ENCODE assay signal across 17 cellular contexts in the genomic region with DNA sequence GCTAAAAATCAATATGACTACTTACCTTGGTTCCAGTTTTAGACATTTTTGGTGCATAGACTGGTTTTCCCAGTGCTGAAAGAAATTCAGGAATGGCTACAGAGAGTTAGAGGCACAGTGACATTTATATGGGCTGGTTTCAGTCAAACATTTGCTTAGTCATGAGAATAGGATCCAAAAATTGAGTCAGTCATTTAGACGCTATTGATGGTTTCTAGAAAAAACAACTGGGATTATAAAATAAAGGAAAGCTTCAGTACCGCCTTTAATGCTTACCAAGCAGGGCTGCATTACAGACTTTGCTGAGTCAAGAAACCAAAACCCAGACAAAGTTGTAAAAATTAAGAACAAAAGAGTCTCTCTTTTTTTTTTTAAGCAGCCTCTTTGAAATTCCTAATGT. TPM values are rescaled to one million over a fixed set of nuclear protein-coding genes. Genes with fewer than 3 reads are reported as not detected.
"Had no signal": no experiment of that assay in that cellular context is flagged by ENCODE, and none has a peak within 500 bp of the region (broad histone marks: within the 10 kb centered on the region; RNA-seq: fewer than 3 reads in every experiment).

A gene (minus strand): TSS at position 100 of the 400 bp plus-strand sequence. CDS start 54 bp downstream, at position 46.

- H3K4me3 ChIP-seq: neural progenitor cell, pancreas, transverse colon, vagina had no signal

- H3K36me3 Mint-ChIP-seq: activated naive CD4-positive, alpha-beta T cell treated with anti-CD3 and anti-CD28 coated beads, Interleukin-2, amount 50 U/mL, for 72 hours had no signal

- ATAC-seq: activated CD4-positive, alpha-beta T cell treated with anti-CD3 and anti-CD28 coated beads for 36 hours; activated naive CD4-positive, alpha-beta T cell treated with anti-CD3 and anti-CD28 coated beads, Interleukin-2, amount 50 U/mL, for 72 hours; activated T-cell treated with anti-CD3 and anti-CD28 coated beads, Interleukin-2, amount 50 U/mL, for 4 hours; pancreas; stimulated activated memory B cell treated with anti-CD40 and anti-IgM and Interleukin-4, amounts not matched to agents 10 μg/mL and 1 μg/mL and 100 μg/mL, for 72 hours had no signal

- DNase-seq: activated CD4-positive, alpha-beta memory T cell treated with anti-CD3 and anti-CD28 coated beads for 36 hours; activated CD4-positive, alpha-beta T cell treated with anti-CD3 and anti-CD28 coated beads for 36 hours; activated effector memory CD4-positive, alpha-beta T cell treated with anti-CD3 and anti-CD28 coated beads, Interleukin-2, amount 50 U/mL, for 16 hours; activated T-cell treated with anti-CD3 and anti-CD28 coated beads, Interleukin-2, amount 50 U/mL, for 4 hours; amygdala; brain microvascular endothelial cell; cerebellar nuclear complex; effector memory CD4-positive, alpha-beta T cell; naive B cell; pancreas; transverse colon had no signal

- H3K9me3 Mint-ChIP-seq: activated CD4-positive, alpha-beta memory T cell treated with anti-CD3 and anti-CD28 coated beads for 36 hours; activated naive CD4-positive, alpha-beta T cell treated with anti-CD3 and anti-CD28 coated beads, Interleukin-2, amount 50 U/mL, for 72 hours; activated T-cell treated with anti-CD3 and anti-CD28 coated beads, Interleukin-2, amount 50 U/mL, for 4 hours; dendritic cell treated with granulocyte-macrophage colony-stimulating factor and Interleukin-4, amounts not matched to agents 40 ng/mL and 50 ng/mL, for 4 days; naive B cell; neural progenitor cell; stimulated activated memory B cell treated with anti-CD40 and anti-IgM and Interleukin-4, amounts not matched to agents 10 μg/mL and 1 μg/mL and 100 μg/mL, for 72 hours; T-helper 1 cell treated with Interleukin-12 subunit alpha and Interleukin-12 subunit beta and Interleukin-4 antibody, amounts not matched to agents 30 μg/mL and 1 μg/mL, for 36 hours had no signal

- H3K27me3 Mint-ChIP-seq: activated CD4-positive, alpha-beta memory T cell treated with anti-CD3 and anti-CD28 coated beads for 36 hours; activated CD4-positive, alpha-beta T cell treated with anti-CD3 and anti-CD28 coated beads for 36 hours; dendritic cell treated with granulocyte-macrophage colony-stimulating factor and Interleukin-4, amounts not matched to agents 40 ng/mL and 50 ng/mL, for 4 days; stimulated activated memory B cell treated with anti-CD40 and anti-IgM and Interleukin-4, amounts not matched to agents 10 μg/mL and 1 μg/mL and 100 μg/mL, for 72 hours had no signal

- H3K4me3 Mint-ChIP-seq: activated CD4-positive, alpha-beta memory T cell treated with anti-CD3 and anti-CD28 coated beads for 36 hours; activated CD4-positive, alpha-beta T cell treated with anti-CD3 and anti-CD28 coated beads for 36 hours; activated T-cell treated with anti-CD3 and anti-CD28 coated beads, Interleukin-2, amount 50 U/mL, for 4 hours; dendritic cell treated with granulocyte-macrophage colony-stimulating factor and Interleukin-4, amounts not matched to agents 40 ng/mL and 50 ng/mL, for 4 days; naive B cell; neural progenitor cell; stimulated activated memory B cell treated with anti-CD40 and anti-IgM and Interleukin-4, amounts not matched to agents 10 μg/mL and 1 μg/mL and 100 μg/mL, for 72 hours; T-helper 1 cell treated with Interleukin-12 subunit alpha and Interleukin-12 subunit beta and Interleukin-4 antibody, amounts not matched to agents 30 μg/mL and 1 μg/mL, for 36 hours had no signal

- H3K27ac Mint-ChIP-seq: activated CD4-positive, alpha-beta memory T cell treated with anti-CD3 and anti-CD28 coated beads for 36 hours; activated CD4-positive, alpha-beta T cell treated with anti-CD3 and anti-CD28 coated beads for 36 hours; activated naive CD4-positive, alpha-beta T cell treated with anti-CD3 and anti-CD28 coated beads, Interleukin-2, amount 50 U/mL, for 72 hours; dendritic cell treated with granulocyte-macrophage colony-stimulating factor and Interleukin-4, amounts not matched to agents 40 ng/mL and 50 ng/mL, for 4 days; naive B cell; neural progenitor cell; stimulated activated memory B cell treated with anti-CD40 and anti-IgM and Interleukin-4, amounts not matched to agents 10 μg/mL and 1 μg/mL and 100 μg/mL, for 72 hours; T-helper 1 cell treated with Interleukin-12 subunit alpha and Interleukin-12 subunit beta and Interleukin-4 antibody, amounts not matched to agents 30 μg/mL and 1 μg/mL, for 36 hours had no signal

RNA-seq across cellular contexts. Expression of the gene that starts here (rescaled TPM):
- total RNA-seq: vagina had no signal
